In the genomic region with DNA sequence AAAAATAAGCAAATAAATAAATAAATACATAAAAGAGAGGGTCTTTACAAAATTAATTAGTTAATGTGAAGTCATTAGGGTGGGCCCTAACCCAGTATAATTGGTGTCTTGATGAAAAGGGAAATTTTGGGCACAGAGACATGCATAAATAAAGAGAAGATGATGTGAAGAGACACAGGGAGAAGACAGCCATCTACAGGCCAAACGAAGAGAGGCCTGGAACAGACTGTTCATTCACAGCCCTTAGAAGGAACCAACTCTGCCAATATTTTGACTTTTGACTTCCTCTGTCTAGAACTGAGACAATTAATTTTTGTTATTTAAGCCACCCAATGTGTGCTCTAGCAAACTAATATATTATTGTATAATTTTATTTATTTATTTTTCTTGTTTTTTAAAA, we compare ENCODE assay signal across 10 cellular contexts. TPM values are rescaled to one million over a fixed set of nuclear protein-coding genes. Genes with fewer than 3 reads are reported as not detected.
DNase-seq lines count a peak whose midpoint lies in the region; TF ChIP-seq lines count a peak whose summit lies in the region.
"Had no signal": no experiment of that assay in that cellular context is flagged by ENCODE, and none has a peak within 500 bp of the region (broad histone marks: within the 10 kb centered on the region; RNA-seq: fewer than 3 reads in every experiment).

No MANE protein-coding gene starts in this region.

- no peak for TF ChIP-seq POLR2A in stomach (IDR thresholded peaks at IDR 0.05)

- H3K9me2 ChIP-seq in MM.1S (replicated peaks; ENCODE audit: insufficient read depth, low read length): no peaks in the 10 kb centered on the region

- H3K4me2 ChIP-seq in MM.1S (ENCODE audit: low read depth, low read length): no peak overlapping the region

- H4K20me1 ChIP-seq in MM.1S (ENCODE audit: insufficient read depth, low read length): no peaks in the 10 kb centered on the region

- H3K27me3 ChIP-seq in MM.1S (replicated peaks; ENCODE audit: insufficient read depth, low read length) (no peaks in the 10 kb centered on the region), stomach (peaks cover 0 to 8% (median 0%) of the 10 kb centered on the region in 3 donors)

- H3K9me3 ChIP-seq in MM.1S (replicated peaks; ENCODE audit: insufficient read depth, low read length): no peaks in the 10 kb centered on the region
- peaks cover 0 to 11% (median 4%) of the 10 kb centered on the region in 4 donors for H3K9me3 ChIP-seq in stomach
- H3K9me3 ChIP-seq: Caco-2 had no signal

- H3K4me3 Mint-ChIP-seq in activated T-helper 2 cell treated with anti-CD3 and anti-CD28 coated beads, Interferon-gamma antibody, Interleukin-2, Interleukin-4, amounts not matched to agents 10 μg/mL and 5 μg/mL and 100 μg/mL, durations not matched to agents 14 hours and 24 hours and 36 hours (ENCODE audit: low read depth): no peak overlapping the region

- no peak overlapping the region for H3K27ac ChIP-seq in MM.1S (ENCODE audit: low read length)
- no peak overlapping the region for H3K27ac ChIP-seq in stomach

- peaks cover 26% of the 10 kb centered on the region for H3K27me3 Mint-ChIP-seq in activated T-helper 2 cell treated with anti-CD3 and anti-CD28 coated beads, Interferon-gamma antibody, Interleukin-2, Interleukin-4, amounts not matched to agents 10 μg/mL and 5 μg/mL and 100 μg/mL, durations not matched to agents 14 hours and 24 hours and 36 hours (ENCODE audit: low read depth)

- H3K9me3 Mint-ChIP-seq in activated T-helper 2 cell treated with anti-CD3 and anti-CD28 coated beads, Interferon-gamma antibody, Interleukin-2, Interleukin-4, amounts not matched to agents 10 μg/mL and 5 μg/mL and 100 μg/mL, durations not matched to agents 14 hours and 24 hours and 36 hours: no peaks in the 10 kb centered on the region

- H3K4me1 ChIP-seq in MM.1S (ENCODE audit: low read length) (no peaks in the 10 kb centered on the region), stomach (no peaks in the 10 kb centered on the region)
- H3K4me1 ChIP-seq: Caco-2 had no signal

- TF ChIP-seq EP300 in stomach (IDR thresholded peaks at IDR 0.05): no peak

- no peak overlapping the region for H3K9ac ChIP-seq in MM.1S (ENCODE audit: low read length)

- no peaks in the 10 kb centered on the region for H3K36me3 ChIP-seq in MM.1S (replicated peaks; ENCODE audit: insufficient read depth, low read length)
- no peaks in the 10 kb centered on the region for H3K36me3 ChIP-seq in stomach

- intact Hi-C loops in activated T-helper 2 cell treated with anti-CD3 and anti-CD28 coated beads, Interferon-gamma antibody, Interleukin-2, Interleukin-4, amounts not matched to agents 10 μg/mL and 5 μg/mL and 100 μg/mL, durations not matched to agents 14 hours and 24 hours and 36 hours (cut with micrococcal nuclease): no loop called here
- intact Hi-C loops in stomach (cut with DNase I; ENCODE audit: low total_unique reads): no loop called here

- peak; percentile 37 for TF ChIP-seq CTCF in MM.1S (IDR thresholded peaks at IDR 0.05; ENCODE audit: low read length)
- TF ChIP-seq CTCF in stomach (IDR thresholded peaks at IDR 0.05): peak in 1 of 7 experiments; percentile 8

- no peak overlapping the region for H3K27ac Mint-ChIP-seq in activated T-helper 2 cell treated with anti-CD3 and anti-CD28 coated beads, Interferon-gamma antibody, Interleukin-2, Interleukin-4, amounts not matched to agents 10 μg/mL and 5 μg/mL and 100 μg/mL, durations not matched to agents 14 hours and 24 hours and 36 hours

- H3K4me1 Mint-ChIP-seq in activated T-helper 2 cell treated with anti-CD3 and anti-CD28 coated beads, Interferon-gamma antibody, Interleukin-2, Interleukin-4, amounts not matched to agents 10 μg/mL and 5 μg/mL and 100 μg/mL, durations not matched to agents 14 hours and 24 hours and 36 hours (ENCODE audit: low read depth): no peaks in the 10 kb centered on the region

- no peaks in the 10 kb centered on the region for H3F3A ChIP-seq in MM.1S (ENCODE audit: insufficient read depth, low read length)

- H3K36me3 Mint-ChIP-seq in activated T-helper 2 cell treated with anti-CD3 and anti-CD28 coated beads, Interferon-gamma antibody, Interleukin-2, Interleukin-4, amounts not matched to agents 10 μg/mL and 5 μg/mL and 100 μg/mL, durations not matched to agents 14 hours and 24 hours and 36 hours (ENCODE audit: low read depth): no peaks in the 10 kb centered on the region

- 38 to 57% (median 47%) methylated on average over 1 of the region's 1 CpG for WGBS in stomach, 5 donors

- peak; percentile 42 for DNase-seq in SIG-M5 treated with dmso at 0.1 percent for 504 hours (lab: John Stamatoyannopoulos, UW; ENCODE audit: unreplicated experiment)
- DNase-seq in SIG-M5 (lab: John Stamatoyannopoulos, UW): no peak
- DNase-seq in MM.1S: no peak
- peak; percentile 8 for DNase-seq in cerebellar cortex (ENCODE audit: low spot score)
- peak; percentile 11 for DNase-seq in renal cortical epithelial cell (ENCODE audit: low read depth)
- no peak for DNase-seq in ureter (ENCODE audit: low spot score)
- no peak for DNase-seq in activated T-helper 2 cell treated with anti-CD3 and anti-CD28 coated beads, Interferon-gamma antibody, Interleukin-2, Interleukin-4, amounts not matched to agents 10 μg/mL and 5 μg/mL and 100 μg/mL, durations not matched to agents 14 hours and 24 hours and 36 hours (ENCODE audit: low spot score)
- DNase-seq in stomach: no peak
- DNase-seq: amygdala, Caco-2 had no signal

- H2AFZ ChIP-seq in MM.1S (ENCODE audit: low read length): no peak overlapping the region

- H3K79me2 ChIP-seq in MM.1S (ENCODE audit: low read length): no peaks in the 10 kb centered on the region

- H3K4me3 ChIP-seq in MM.1S (ENCODE audit: low read length) (no peak overlapping the region), stomach (no peak overlapping the region)

RNA-seq across cellular contexts. Expression of a gene that starts 29.6 kb away (rescaled TPM):
- 17.4 and 32.3 TPM in 2 replicates for total RNA-seq in renal cortical epithelial cell
- total RNA-seq in ureter: 31.9 TPM
- 73.0 and 81.0 TPM in 2 replicates for total RNA-seq in activated T-helper 2 cell treated with anti-CD3 and anti-CD28 coated beads, Interferon-gamma antibody, Interleukin-2, Interleukin-4, amounts not matched to agents 10 μg/mL and 5 μg/mL and 100 μg/mL, durations not matched to agents 14 hours and 24 hours and 36 hours
- total RNA-seq in stomach: 100 to 1,000 TPM in 1 of 5 donors, 10 to 100 TPM in 4; 19.4 to 143 (median 53.1) TPM
- polyA plus RNA-seq in stomach: 10 to 100 TPM; 83.1 to 92.9 (median 83.9) TPM

RNA-seq across cellular contexts. Expression of a gene that starts 39.3 kb away (rescaled TPM):
- 46.4 and 47.2 TPM in 2 replicates for total RNA-seq in renal cortical epithelial cell
- total RNA-seq in ureter: 29.6 TPM
- total RNA-seq in activated T-helper 2 cell treated with anti-CD3 and anti-CD28 coated beads, Interferon-gamma antibody, Interleukin-2, Interleukin-4, amounts not matched to agents 10 μg/mL and 5 μg/mL and 100 μg/mL, durations not matched to agents 14 hours and 24 hours and 36 hours: 52.4 and 59.0 TPM in 2 replicates
- 100 to 1,000 TPM in 1 of 5 donors, 10 to 100 TPM in 4; 12.5 to 171 (median 25.5) TPM for total RNA-seq in stomach
- polyA plus RNA-seq in stomach: 1 to 10 TPM; 6.7 to 9.6 (median 8.3) TPM

Comparison
In these comparisons a context has a peak if more than half of its experiments do, and no peak if none do; other contexts are left out.
1. DNase-seq: peak in SIG-M5 treated with dmso at 0.1 percent for 504 hours (single experiment), cerebellar cortex (single experiment) and renal cortical epithelial cell (single experiment); none in SIG-M5 (single experiment), MM.1S (single experiment), ureter (single experiment), activated T-helper 2 cell treated with anti-CD3 and anti-CD28 coated beads, Interferon-gamma antibody, Interleukin-2, Interleukin-4, amounts not matched to agents 10 μg/mL and 5 μg/mL and 100 μg/mL, durations not matched to agents 14 hours and 24 hours and 36 hours (single experiment) and stomach (single experiment).